23 cellular contexts compared by ENCODE assay signal in genomic region chr6:162560891-162561290, GRCh38.
"Had no signal": no experiment of that assay in that cellular context is flagged by ENCODE, and none has a peak within 500 bp of the region (broad histone marks: within the 10 kb centered on the region; RNA-seq: fewer than 3 reads in every experiment).

No MANE protein-coding gene starts in this region.

- H3K4me1 Mint-ChIP-seq: stimulated activated naive B cell treated with anti-CD40 and anti-IgM and Interleukin-4, amounts not matched to agents 10 μg/mL and 1 μg/mL and 100 μg/mL, for 72 hours had no signal

- H3K27ac ChIP-seq: colonic mucosa, esophagus muscularis mucosa, foreskin keratinocyte, gastroesophageal sphincter, heart left ventricle, hepatocyte, lower lobe of right lung, parathyroid adenoma, right lobe of liver, thoracic aorta, tibial nerve, upper lobe of left lung had no signal

- H3K9me3 ChIP-seq: colonic mucosa, lower lobe of right lung, thoracic aorta had no signal

- H3K9ac ChIP-seq: parathyroid adenoma had no signal

- H3K36me3 ChIP-seq: colonic mucosa, esophagus muscularis mucosa, gastroesophageal sphincter, heart left ventricle, lower lobe of right lung, right lobe of liver, thoracic aorta, upper lobe of left lung had no signal

- H3K4me2 ChIP-seq: hepatocyte had no signal

- H3K27me3 ChIP-seq: colonic mucosa, esophagus muscularis mucosa, foreskin keratinocyte, gastroesophageal sphincter, heart left ventricle, hepatocyte, right lobe of liver, tibial nerve, upper lobe of left lung had no signal

- H3K27ac Mint-ChIP-seq: dendritic cell treated with granulocyte-macrophage colony-stimulating factor and Interleukin-4, amounts not matched to agents 40 ng/mL and 50 ng/mL, for 4 days; naive thymus-derived CD8-positive, alpha-beta T cell; progenitor cell of endocrine pancreas; stimulated activated naive B cell treated with anti-CD40 and anti-IgM and Interleukin-4, amounts not matched to agents 10 μg/mL and 1 μg/mL and 100 μg/mL, for 72 hours; stimulated activated naive CD8-positive, alpha-beta T cell treated with anti-CD3 and anti-CD28 coated beads, Interleukin-15, Interleukin-2, amounts not matched to agents 100 ng/mL and 50 ng/mL, for 24 hours had no signal

- H3K27me3 Mint-ChIP-seq: dendritic cell treated with granulocyte-macrophage colony-stimulating factor and Interleukin-4, amounts not matched to agents 40 ng/mL and 50 ng/mL, for 4 days; naive thymus-derived CD8-positive, alpha-beta T cell; progenitor cell of endocrine pancreas; stimulated activated naive B cell treated with anti-CD40 and anti-IgM and Interleukin-4, amounts not matched to agents 10 μg/mL and 1 μg/mL and 100 μg/mL, for 72 hours; stimulated activated naive CD8-positive, alpha-beta T cell treated with anti-CD3 and anti-CD28 coated beads, Interleukin-15, Interleukin-2, amounts not matched to agents 100 ng/mL and 50 ng/mL, for 24 hours had no signal

- H3K4me1 ChIP-seq: colonic mucosa, esophagus muscularis mucosa, foreskin keratinocyte, gastroesophageal sphincter, heart left ventricle, lower lobe of right lung, right lobe of liver, tibial nerve, upper lobe of left lung had no signal

- H3K4me3 ChIP-seq: colonic mucosa, esophagus muscularis mucosa, gastroesophageal sphincter, heart left ventricle, hepatocyte, lower lobe of right lung, right lobe of liver, thoracic aorta, tibial nerve, upper lobe of left lung had no signal

- DNase-seq: colonic mucosa; effector CD8-positive, alpha-beta T cell; foreskin keratinocyte; heart left ventricle; left colon; left ventricle myocardium superior; lower lobe of right lung; naive thymus-derived CD8-positive, alpha-beta T cell; right lobe of liver; small intestine; stimulated activated CD4-positive, alpha-beta T cell treated with anti-CD3 and anti-CD28 coated beads, Interleukin-15, amount 100 ng/mL, for 24 hours; stimulated activated CD4-positive, alpha-beta T cell treated with anti-CD3 and anti-CD28 coated beads, Interleukin-2, amount 100 ng/mL, for 48 hours; stimulated activated naive B cell treated with anti-CD40 and anti-IgM and Interleukin-4, amounts not matched to agents 10 μg/mL and 1 μg/mL and 100 μg/mL, for 72 hours; upper lobe of left lung had no signal

- H2AFZ ChIP-seq: hepatocyte, parathyroid adenoma had no signal

- H3K4me3 Mint-ChIP-seq: dendritic cell treated with granulocyte-macrophage colony-stimulating factor and Interleukin-4, amounts not matched to agents 40 ng/mL and 50 ng/mL, for 4 days; naive thymus-derived CD8-positive, alpha-beta T cell; stimulated activated naive B cell treated with anti-CD40 and anti-IgM and Interleukin-4, amounts not matched to agents 10 μg/mL and 1 μg/mL and 100 μg/mL, for 72 hours; stimulated activated naive CD8-positive, alpha-beta T cell treated with anti-CD3 and anti-CD28 coated beads, Interleukin-15, Interleukin-2, amounts not matched to agents 100 ng/mL and 50 ng/mL, for 24 hours had no signal

- ATAC-seq: foreskin keratinocyte; gastroesophageal sphincter; heart left ventricle; left colon; left ventricle myocardium superior; lower lobe of right lung; naive thymus-derived CD8-positive, alpha-beta T cell; right lobe of liver; stimulated activated naive B cell treated with anti-CD40 and anti-IgM and Interleukin-4, amounts not matched to agents 10 μg/mL and 1 μg/mL and 100 μg/mL, for 72 hours had no signal

- H3K79me2 ChIP-seq: hepatocyte, parathyroid adenoma had no signal
